ENCODE assay signal across 8 cellular contexts in the genomic region with DNA sequence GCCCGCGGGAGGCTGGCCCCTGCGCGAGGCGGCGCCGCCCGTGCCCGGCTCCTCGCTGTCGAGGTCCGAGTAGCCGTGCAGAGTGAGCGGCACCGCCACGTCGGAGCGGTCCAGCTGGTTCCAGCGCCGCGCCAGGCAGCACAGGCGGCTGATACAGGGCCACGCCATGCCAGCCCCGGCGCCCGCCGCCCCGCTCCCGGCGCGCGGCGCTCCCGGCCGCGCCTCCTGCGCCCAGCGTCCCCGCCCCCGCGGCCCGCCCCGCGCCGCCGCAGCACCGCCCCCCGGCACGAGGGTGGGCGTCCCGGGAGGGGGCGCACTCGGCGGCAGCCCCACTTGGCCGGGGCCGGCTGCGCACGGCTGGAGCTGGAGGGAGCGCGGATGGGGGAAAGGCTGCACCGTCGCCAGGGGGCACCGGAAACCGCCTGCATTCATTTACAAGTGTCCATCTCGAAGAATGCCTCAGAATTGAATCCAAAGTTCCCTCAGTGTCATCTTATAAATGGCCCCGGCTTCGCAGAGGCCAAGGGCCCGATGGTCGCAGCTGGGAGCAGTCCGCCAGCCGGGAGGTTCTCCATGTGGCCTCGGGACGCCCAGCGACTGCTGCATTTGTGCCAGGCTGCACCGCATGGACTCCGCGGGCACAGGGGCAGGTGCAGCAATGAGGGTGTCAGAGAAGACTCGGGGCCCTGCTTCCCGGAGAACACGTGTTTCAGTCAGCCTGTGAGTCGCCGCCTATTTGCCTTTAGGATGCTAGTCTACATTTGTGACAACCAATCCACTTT. TPM values are rescaled to one million over a fixed set of nuclear protein-coding genes. Genes with fewer than 3 reads are reported as not detected.
DNase-seq lines count a peak whose midpoint lies in the region; ATAC-seq and TF ChIP-seq lines count a peak whose summit lies in the region.

A gene (minus strand): TSS at position 198 of the 782 bp plus-strand sequence. CDS start 30 bp downstream, at position 168.

- H3K27ac ChIP-seq in DOHH2 (ENCODE audit: low read depth, low read length) = no peak within 1 kb of the TSS

- H3K27me3 ChIP-seq in DOHH2 (ENCODE audit: control insufficient read depth, low read length) = peaks cover 9% of the 10 kb centered on the region; the same call in 1 of the 2 replicates

- peak within 1 kb of the TSS; percentile 68 for H3K4me3 Mint-ChIP-seq in activated CD4-positive, alpha-beta memory T cell treated with anti-CD3 and anti-CD28 coated beads for 36 hours

- H3K9me3 ChIP-seq in DOHH2 (ENCODE audit: control insufficient read depth, insufficient read depth, low read length) = no peaks in the 10 kb centered on the region

- intact Hi-C loops in activated CD4-positive, alpha-beta memory T cell treated with anti-CD3 and anti-CD28 coated beads for 36 hours (cut with micrococcal nuclease) = loop anchor here (2.0 to 5.0 kb wide), 2 partner anchors 57 to 357 kb away; a partner anchor contains a TSS
- intact Hi-C loops in lower leg skin (cut with DNase I; ENCODE audit: low total_unique reads) = no loop called here

- no peaks in the 10 kb centered on the region for H3K9me3 Mint-ChIP-seq in activated CD4-positive, alpha-beta memory T cell treated with anti-CD3 and anti-CD28 coated beads for 36 hours

- H3K79me2 ChIP-seq in DOHH2 (ENCODE audit: control insufficient read depth, low read length) = no peaks in the 10 kb centered on the region

- DNase-seq in GOT3 (lab: John Stamatoyannopoulos, UW) (peak; percentile 47), NCI-H2171 (lab: John Stamatoyannopoulos, UW) (peak; percentile 77), lower leg skin (ENCODE audit: low spot score in 2 of 2) (no peak)
- peak; percentile 56 for DNase-seq in activated CD4-positive, alpha-beta memory T cell treated with anti-CD3 and anti-CD28 coated beads for 36 hours
- DNase-seq in effector CD4-positive, alpha-beta T cell = peak; percentile 11
- peak; percentile 10 for DNase-seq in stimulated activated CD8-positive, alpha-beta memory T cell treated with anti-CD3 and anti-CD28 coated beads, Interleukin-12 subunit alpha, Interleukin-12 subunit beta, amount 100 ng/mL, for 24 hours (ENCODE audit: extremely low read depth)

- peaks cover 11% of the 10 kb centered on the region for H3K4me1 ChIP-seq in DOHH2 (ENCODE audit: control insufficient read depth, low read length)

- H3K36me3 ChIP-seq in DOHH2 (ENCODE audit: control insufficient read depth, low read length) = no peaks in the 10 kb centered on the region

- H3K27ac Mint-ChIP-seq in activated CD4-positive, alpha-beta memory T cell treated with anti-CD3 and anti-CD28 coated beads for 36 hours = no peak within 1 kb of the TSS

- TF ChIP-seq POLR2A in lower leg skin (IDR thresholded peaks at IDR 0.05) = no peak

- H3K4me1 Mint-ChIP-seq in activated CD4-positive, alpha-beta memory T cell treated with anti-CD3 and anti-CD28 coated beads for 36 hours (ENCODE audit: low read depth) = peaks cover 12% of the 10 kb centered on the region

- H3K9me2 ChIP-seq in DOHH2 (replicated peaks; ENCODE audit: control insufficient read depth, low read length) = no peaks in the 10 kb centered on the region

- peak; percentile 59 for TF ChIP-seq CTCF in DOHH2 (IDR thresholded peaks at IDR 0.05; ENCODE audit: low read depth, low read length, poor library complexity, severe bottlenecking)
- no peak for TF ChIP-seq CTCF in lower leg skin (IDR thresholded peaks at IDR 0.05)

- H3K4me2 ChIP-seq in DOHH2 (ENCODE audit: low read length) = peak within 1 kb of the TSS; percentile 82

- H3K4me3 ChIP-seq in DOHH2 (ENCODE audit: low read length) (peak within 1 kb of the TSS; percentile 70), lower leg skin (ENCODE audit: low read depth, poor library complexity, severe bottlenecking) (peak within 1 kb of the TSS; percentile 42)

- POLR2A ChIA-PET in activated CD4-positive, alpha-beta memory T cell treated with anti-CD3 and anti-CD28 coated beads for 36 hours (lab: Charles Lee) = interaction anchor here (0.6 kb wide), 1 partner anchor 82 kb away, joined by 4 read pairs; no protein-coding TSS in a partner anchor

- WGBS in lower leg skin, 2 donors = 1 to 4% methylated on average over 18 to 33 of the region's 82 CpGs

- ATAC-seq in HG03097 (IDR thresholded peaks at IDR 0.05; ENCODE audit: low FRiP score, unreplicated experiment) = no peak

- peaks cover 9% of the 10 kb centered on the region; the same call in 1 of the 2 replicates for H3F3A ChIP-seq in DOHH2 (ENCODE audit: control insufficient read depth, insufficient read depth)

- peaks cover 2% of the 10 kb centered on the region for H3K36me3 Mint-ChIP-seq in activated CD4-positive, alpha-beta memory T cell treated with anti-CD3 and anti-CD28 coated beads for 36 hours

- CTCF ChIA-PET in activated CD4-positive, alpha-beta memory T cell treated with anti-CD3 and anti-CD28 coated beads for 36 hours (lab: Charles Lee) = interaction anchor here (0.6 to 1.6 kb wide), 3 partner anchors 59 to 474 kb away, joined by 3 to 11 read pairs (median 4); a partner anchor contains a TSS

- no peaks in the 10 kb centered on the region for H4K20me1 ChIP-seq in DOHH2 (ENCODE audit: control insufficient read depth, insufficient read depth, low read depth, low read length)

- H3K27me3 Mint-ChIP-seq in activated CD4-positive, alpha-beta memory T cell treated with anti-CD3 and anti-CD28 coated beads for 36 hours = peaks cover 4% of the 10 kb centered on the region

RNA-seq across cellular contexts. Expression of the gene that starts here (rescaled TPM):
- under 1 TPM; 0.70 to 1.00 TPM for total RNA-seq in activated CD4-positive, alpha-beta memory T cell treated with anti-CD3 and anti-CD28 coated beads for 36 hours
- 10 to 100 TPM in 2 of 4 donors, 1 to 10 TPM in 2; 2.6 to 19.2 (median 11.7) TPM for total RNA-seq in lower leg skin

Comparison
In these comparisons a context has a peak if more than half of its experiments do, and no peak if none do; other contexts are left out.
1. Peak in DNase-seq in activated CD4-positive, alpha-beta memory T cell treated with anti-CD3 and anti-CD28 coated beads for 36 hours; RNA of the gene not detected or under 1 TPM.
2. DNase-seq: peak in GOT3 (single experiment), NCI-H2171 (single experiment), effector CD4-positive, alpha-beta T cell (single experiment) and stimulated activated CD8-positive, alpha-beta memory T cell treated with anti-CD3 and anti-CD28 coated beads, Interleukin-12 subunit alpha, Interleukin-12 subunit beta, amount 100 ng/mL, for 24 hours (single experiment); none in lower leg skin (0 of 2).